Comparison of ENCODE assay signal across 18 cellular contexts in genomic region chrX:2224597-2225235, GRCh38.
DNase-seq lines count a peak whose midpoint lies in the region; FAIRE-seq and TF ChIP-seq lines count a peak whose summit lies in the region.
"Had no signal": no experiment of that assay in that cellular context is flagged by ENCODE, and none has a peak within 500 bp of the region (broad histone marks: within the 10 kb centered on the region; RNA-seq: fewer than 3 reads in every experiment).

No MANE protein-coding gene starts in this region.

- peak; percentile 96 for FAIRE-seq in GM12891 (lab: Jason Lieb, UNC)
- peak; percentile 99 for FAIRE-seq in HTR-8/SVneo (lab: Jason Lieb, UNC)
- FAIRE-seq: H54 had no signal

- H3K27ac Mint-ChIP-seq in chondrocyte (ENCODE audit: unreplicated experiment) (no peak overlapping the region), nephron progenitor cell (peak overlapping the region; percentile 68)
- H3K27ac Mint-ChIP-seq: B cell; CD8-positive, alpha-beta memory T cell; HFFc6 had no signal

- no peak for DNase-seq in GM12891 (ENCODE audit: insufficient read length, low spot score)
- DNase-seq in HTR-8/SVneo (ENCODE audit: insufficient read length, low spot score) = no peak
- peak; percentile 9 for DNase-seq in chondrocyte (ENCODE audit: low spot score)
- DNase-seq in nephron progenitor cell = no peak
- DNase-seq in NCI-H2029 treated with DMSO at 0.1 percent for 48 hours (lab: John Stamatoyannopoulos, UW) = no peak
- DNase-seq in RKO (ENCODE audit: low spot score) = no peak
- no peak for DNase-seq in kidney glomerular epithelial cell (lab: John Stamatoyannopoulos, UW)
- no peak for DNase-seq in MV-4-11 (lab: John Stamatoyannopoulos, UW)
- DNase-seq: 8988T; CD8-positive, alpha-beta memory T cell; COR-L47; DMS 273 treated with DMSO at 0.1 percent for 48 hours; GDM1; GM23248; HCEC 1CT; HFFc6 had no signal

- H3K9me3 Mint-ChIP-seq in chondrocyte (ENCODE audit: low read depth) = peaks cover 7% of the 10 kb centered on the region
- peaks cover 72% of the 10 kb centered on the region for H3K9me3 Mint-ChIP-seq in nephron progenitor cell

- H3K27me3 Mint-ChIP-seq in chondrocyte (ENCODE audit: low read depth) (no peaks in the 10 kb centered on the region), nephron progenitor cell (ENCODE audit: low read depth, poor library complexity) (peaks cover 3% of the 10 kb centered on the region)
- H3K27me3 Mint-ChIP-seq: B cell; CD8-positive, alpha-beta memory T cell had no signal

- peaks cover 26% of the 10 kb centered on the region for H3K36me3 Mint-ChIP-seq in chondrocyte (ENCODE audit: low read depth)
- peaks cover 73% of the 10 kb centered on the region for H3K36me3 Mint-ChIP-seq in nephron progenitor cell (ENCODE audit: low read depth)

- no peak for TF ChIP-seq CTCF in chondrocyte (IDR thresholded peaks at IDR 0.05)
- TF ChIP-seq CTCF in nephron progenitor cell (IDR thresholded peaks at IDR 0.05) = no peak

- no peaks in the 10 kb centered on the region for H3K4me1 Mint-ChIP-seq in chondrocyte (ENCODE audit: low read depth)
- H3K4me1 Mint-ChIP-seq in nephron progenitor cell = no peaks in the 10 kb centered on the region
- H3K4me1 Mint-ChIP-seq: B cell had no signal

- no peak overlapping the region for H3K4me3 Mint-ChIP-seq in chondrocyte (ENCODE audit: unreplicated experiment)
- no peak overlapping the region for H3K4me3 Mint-ChIP-seq in nephron progenitor cell
- H3K4me3 Mint-ChIP-seq: B cell, HFFc6 had no signal

- TF ChIP-seq POLR2A in GM12891 (IDR thresholded peaks at IDR 0.05; ENCODE audit: low read depth, low read length) = no peak

TF ChIP-seq in GM12891, 5 proteins besides CTCF, POLR2A, EP300 and RAD21:
- no peak for TF ChIP-seq TAF1 (IDR thresholded peaks at IDR 0.05; ENCODE audit: low read depth, low read length)
- no peak for TF ChIP-seq POLR2AphosphoS5 (IDR thresholded peaks at IDR 0.05; ENCODE audit: low read depth, low read length)
- TF ChIP-seq PAX5 (IDR thresholded peaks at IDR 0.05; ENCODE audit: insufficient read depth, low read length, severe bottlenecking) = no peak
- no peak for TF ChIP-seq SPI1 (IDR thresholded peaks at IDR 0.05; ENCODE audit: low read depth, low read length)
- no peak for TF ChIP-seq POU2F2 (IDR thresholded peaks at IDR 0.05; ENCODE audit: low read depth, low read length)
TF ChIP-seq in GM12891: peak in this region for 0.
